In the genomic region with DNA sequence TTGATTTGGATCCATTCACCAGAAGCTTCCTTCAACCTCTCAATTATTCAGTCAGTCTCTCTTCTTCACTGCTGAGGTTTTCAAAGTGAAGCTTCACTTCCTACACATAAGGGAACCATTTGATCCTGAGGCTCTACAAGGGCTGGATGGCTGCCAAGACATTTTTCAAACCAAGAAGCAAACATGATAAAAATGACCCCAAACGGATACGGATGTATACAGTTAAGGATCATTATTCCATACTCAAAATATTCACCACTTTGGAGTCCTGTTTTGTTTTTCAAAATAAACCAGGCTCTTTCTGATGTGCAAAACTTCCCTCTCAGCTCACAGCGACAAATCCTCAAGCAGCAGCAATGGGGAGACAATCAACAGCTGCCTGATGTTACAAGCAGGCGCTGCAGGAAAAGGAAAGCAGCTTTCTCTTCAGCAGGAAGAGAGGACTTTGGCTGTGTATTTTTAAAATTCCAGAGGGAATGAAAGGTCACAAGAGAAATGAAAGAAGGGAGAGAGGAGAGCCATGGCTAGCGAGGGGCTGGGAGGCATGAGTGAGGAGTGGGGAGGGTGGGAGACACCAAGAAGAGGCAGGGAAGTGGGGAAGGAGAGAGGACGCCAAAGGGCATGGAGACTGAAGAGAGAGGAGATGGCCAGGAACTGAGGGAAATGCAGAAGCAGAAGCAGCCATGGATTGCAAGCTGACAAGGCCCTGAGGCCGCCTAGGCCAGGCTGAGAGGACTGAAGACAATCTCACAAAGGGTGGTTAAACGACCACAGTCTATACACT, we compare ENCODE assay signal across 1 cellular context.
TF ChIP-seq lines count a peak whose summit lies in the region.

No MANE protein-coding gene starts in this region.

TF ChIP-seq in IMR-90, 13 proteins besides CTCF, POLR2A, EP300 and RAD21:
- TF ChIP-seq, protein P1, sequence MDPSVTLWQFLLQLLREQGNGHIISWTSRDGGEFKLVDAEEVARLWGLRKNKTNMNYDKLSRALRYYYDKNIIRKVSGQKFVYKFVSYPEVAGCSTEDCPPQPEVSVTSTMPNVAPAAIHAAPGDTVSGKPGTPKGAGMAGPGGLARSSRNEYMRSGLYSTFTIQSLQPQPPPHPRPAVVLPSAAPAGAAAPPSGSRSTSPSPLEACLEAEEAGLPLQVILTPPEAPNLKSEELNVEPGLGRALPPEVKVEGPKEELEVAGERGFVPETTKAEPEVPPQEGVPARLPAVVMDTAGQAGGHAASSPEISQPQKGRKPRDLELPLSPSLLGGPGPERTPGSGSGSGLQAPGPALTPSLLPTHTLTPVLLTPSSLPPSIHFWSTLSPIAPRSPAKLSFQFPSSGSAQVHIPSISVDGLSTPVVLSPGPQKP (IDR thresholded peaks at IDR 0.05; ENCODE audit: borderline replicate concordance, low read depth, low read length), result no peak
- TF ChIP-seq CHD1 (IDR thresholded peaks at IDR 0.05; ENCODE audit: low read depth, low read length) (no peak), NFE2L2 (IDR thresholded peaks at IDR 0.05; ENCODE audit: low read depth, low read length) (no peak), CEBPB (IDR thresholded peaks at IDR 0.05; ENCODE audit: low read depth, low read length) (no peak), SMC3 (IDR thresholded peaks at IDR 0.05; ENCODE audit: low read depth, low read length) (no peak), MAFK (IDR thresholded peaks at IDR 0.05; ENCODE audit: low read depth, low read length) (no peak), MXI1 (IDR thresholded peaks at IDR 0.05; ENCODE audit: borderline replicate concordance, low read depth, low read length) (no peak), BHLHE40 (IDR thresholded peaks at IDR 0.05; ENCODE audit: low read depth, low read length) (no peak), MAZ (IDR thresholded peaks at IDR 0.05; ENCODE audit: borderline replicate concordance, low read depth, low read length) (no peak), RFX5 (IDR thresholded peaks at IDR 0.05; ENCODE audit: low read depth, low read length) (no peak)
- TF ChIP-seq, protein P2, sequence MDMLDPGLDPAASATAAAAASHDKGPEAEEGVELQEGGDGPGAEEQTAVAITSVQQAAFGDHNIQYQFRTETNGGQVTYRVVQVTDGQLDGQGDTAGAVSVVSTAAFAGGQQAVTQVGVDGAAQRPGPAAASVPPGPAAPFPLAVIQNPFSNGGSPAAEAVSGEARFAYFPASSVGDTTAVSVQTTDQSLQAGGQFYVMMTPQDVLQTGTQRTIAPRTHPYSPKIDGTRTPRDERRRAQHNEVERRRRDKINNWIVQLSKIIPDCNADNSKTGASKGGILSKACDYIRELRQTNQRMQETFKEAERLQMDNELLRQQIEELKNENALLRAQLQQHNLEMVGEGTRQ (IDR thresholded peaks at IDR 0.05; ENCODE audit: low read depth, low read length), result no peak
TF ChIP-seq in IMR-90: peak in this region for 0.
